ENCODE assay signal across 1 cellular context in the genomic region with DNA sequence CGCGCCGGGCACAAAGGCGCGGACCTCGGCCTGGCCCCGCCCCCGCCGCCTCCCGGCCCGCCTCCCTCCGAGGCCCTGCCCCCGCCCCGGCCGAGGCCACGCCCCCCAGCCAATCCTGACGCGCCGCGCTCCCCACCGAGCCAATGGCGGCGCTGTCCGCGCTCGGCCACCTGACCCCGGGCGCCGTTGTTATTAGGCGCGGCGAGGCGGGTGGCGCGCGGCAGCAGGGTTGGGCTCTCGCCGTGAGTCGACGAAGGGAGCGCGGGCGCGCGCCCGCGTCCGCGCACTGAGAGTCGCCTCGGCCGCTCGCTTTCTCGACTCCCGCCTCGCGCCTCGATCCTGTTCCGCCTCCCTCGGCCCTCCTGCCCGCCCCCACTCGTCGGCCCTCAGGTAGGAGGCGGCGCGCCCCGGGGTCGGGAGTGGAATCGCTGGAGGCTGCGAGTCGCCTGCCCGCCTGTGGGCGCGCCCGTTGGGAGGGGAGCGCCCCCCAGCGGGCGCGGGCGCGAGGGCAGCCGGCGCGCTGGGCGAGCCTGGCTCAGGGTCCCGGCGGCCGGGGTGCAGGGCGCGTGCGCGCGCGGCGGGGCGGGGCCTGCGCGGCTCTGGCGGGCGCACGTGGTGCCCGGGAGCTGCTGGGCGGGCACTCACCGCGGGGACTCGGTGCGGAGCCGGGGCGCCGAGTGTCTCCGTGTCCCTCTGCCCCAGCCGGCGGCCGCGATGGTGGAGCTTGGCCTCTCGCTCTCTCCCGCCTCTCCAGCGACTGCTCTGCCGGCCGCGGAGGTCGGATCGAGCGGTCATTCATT.
TF ChIP-seq lines count a peak whose summit lies in the region.

No MANE protein-coding gene starts in this region.

TF ChIP-seq in K562, 482 proteins besides CTCF, POLR2A, EP300 and RAD21 (continued from another document and continues in another):
- TF ChIP-seq THRA (IDR thresholded peaks at IDR 0.05) (no peak), PREB (CRISPR knock-in tag; IDR thresholded peaks at IDR 0.05) (no peak), SFPQ (IDR thresholded peaks at IDR 0.05; ENCODE audit: low read depth, low read length) (no peak), IFI16 (CRISPR knock-in tag; IDR thresholded peaks at IDR 0.05) (no peak), ERF (CRISPR knock-in tag; IDR thresholded peaks at IDR 0.05) (no peak), HNRNPL (IDR thresholded peaks at IDR 0.05; ENCODE audit: low read depth, low read length) (no peak), RB1 (IDR thresholded peaks at IDR 0.05; ENCODE audit: low read depth) (peak; percentile 92; the same call in 1 of the 2 replicates), SLC30A9 (CRISPR knock-in tag; IDR thresholded peaks at IDR 0.05) (no peak), EGR1 (conservative IDR thresholded peaks at IDR 0.05) (0 out of 2 replicates have a peak, but pooled peaks have one; percentile 11), THAP7 (CRISPR knock-in tag; IDR thresholded peaks at IDR 0.05) (no peak), CAMTA2 (CRISPR knock-in tag; conservative IDR thresholded peaks at IDR 0.05) (no peak), NFE2 (IDR thresholded peaks at IDR 0.05; ENCODE audit: low read depth) (no peak), RFX7 (CRISPR knock-in tag; IDR thresholded peaks at IDR 0.05) (no peak), NFXL1 (CRISPR knock-in tag; IDR thresholded peaks at IDR 0.05) (no peak), SMC3 (conservative IDR thresholded peaks at IDR 0.05; ENCODE audit: insufficient read depth, low read depth, low read length) (no peak), CCAR2 (IDR thresholded peaks at IDR 0.05; ENCODE audit: low read depth, low read length) (no peak), SAFB (IDR thresholded peaks at IDR 0.05; ENCODE audit: borderline replicate concordance, low read depth, low read length) (no peak), ZNF584 (CRISPR knock-in tag; IDR thresholded peaks at IDR 0.05; ENCODE audit: low read depth) (0 out of 2 replicates have a peak, but pooled peaks have one; percentile 32), MAZ (CRISPR knock-in tag; conservative IDR thresholded peaks at IDR 0.05 in 1 of 2, IDR thresholded peaks at IDR 0.05 in 1 of 2) (0 out of 4 replicates have a peak, but pooled peaks of 1 of the 2 experiments have one; percentile 52), HDGF (IDR thresholded peaks at IDR 0.05) (no peak), CEBPG (CRISPR knock-in tag; IDR thresholded peaks at IDR 0.05) (no peak), CEBPG (tag; conservative IDR thresholded peaks at IDR 0.05 in 1 of 2, IDR thresholded peaks at IDR 0.05 in 1 of 2) (no peak), RBM15 (IDR thresholded peaks at IDR 0.05; ENCODE audit: insufficient read depth, low read length) (no peak), DIDO1 (tag; IDR thresholded peaks at IDR 0.05; ENCODE audit: low read depth) (no peak), ZBTB26 (CRISPR knock-in tag; IDR thresholded peaks at IDR 0.05) (no peak), GABPB2 (CRISPR knock-in tag; conservative IDR thresholded peaks at IDR 0.05) (no peak), NEUROD1 (IDR thresholded peaks at IDR 0.05; ENCODE audit: borderline replicate concordance, low read depth, low read length, partially characterized antibody) (no peak), ELK3 (CRISPR knock-in tag; IDR thresholded peaks at IDR 0.05) (no peak), FOXA1 (IDR thresholded peaks at IDR 0.05; ENCODE audit: borderline replicate concordance) (no peak), NFIC (IDR thresholded peaks at IDR 0.05) (no peak), SMAD4 (CRISPR knock-in tag; conservative IDR thresholded peaks at IDR 0.05) (peak; percentile 74), ZNF140 (CRISPR knock-in tag; IDR thresholded peaks at IDR 0.05) (no peak)
- TF ChIP-seq, protein P1, sequence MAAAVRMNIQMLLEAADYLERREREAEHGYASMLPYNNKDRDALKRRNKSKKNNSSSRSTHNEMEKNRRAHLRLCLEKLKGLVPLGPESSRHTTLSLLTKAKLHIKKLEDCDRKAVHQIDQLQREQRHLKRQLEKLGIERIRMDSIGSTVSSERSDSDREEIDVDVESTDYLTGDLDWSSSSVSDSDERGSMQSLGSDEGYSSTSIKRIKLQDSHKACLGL (CRISPR knock-in tag; IDR thresholded peaks at IDR 0.05; ENCODE audit: borderline replicate concordance, poor library complexity, severe bottlenecking), result no peak
- TF ChIP-seq, protein P2, sequence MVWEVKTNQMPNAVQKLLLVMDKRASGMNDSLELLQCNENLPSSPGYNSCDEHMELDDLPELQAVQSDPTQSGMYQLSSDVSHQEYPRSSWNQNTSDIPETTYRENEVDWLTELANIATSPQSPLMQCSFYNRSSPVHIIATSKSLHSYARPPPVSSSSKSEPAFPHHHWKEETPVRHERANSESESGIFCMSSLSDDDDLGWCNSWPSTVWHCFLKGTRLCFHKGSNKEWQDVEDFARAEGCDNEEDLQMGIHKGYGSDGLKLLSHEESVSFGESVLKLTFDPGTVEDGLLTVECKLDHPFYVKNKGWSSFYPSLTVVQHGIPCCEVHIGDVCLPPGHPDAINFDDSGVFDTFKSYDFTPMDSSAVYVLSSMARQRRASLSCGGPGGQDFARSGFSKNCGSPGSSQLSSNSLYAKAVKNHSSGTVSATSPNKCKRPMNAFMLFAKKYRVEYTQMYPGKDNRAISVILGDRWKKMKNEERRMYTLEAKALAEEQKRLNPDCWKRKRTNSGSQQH (CRISPR knock-in tag; IDR thresholded peaks at IDR 0.05), result no peak
- TF ChIP-seq, protein P3, sequence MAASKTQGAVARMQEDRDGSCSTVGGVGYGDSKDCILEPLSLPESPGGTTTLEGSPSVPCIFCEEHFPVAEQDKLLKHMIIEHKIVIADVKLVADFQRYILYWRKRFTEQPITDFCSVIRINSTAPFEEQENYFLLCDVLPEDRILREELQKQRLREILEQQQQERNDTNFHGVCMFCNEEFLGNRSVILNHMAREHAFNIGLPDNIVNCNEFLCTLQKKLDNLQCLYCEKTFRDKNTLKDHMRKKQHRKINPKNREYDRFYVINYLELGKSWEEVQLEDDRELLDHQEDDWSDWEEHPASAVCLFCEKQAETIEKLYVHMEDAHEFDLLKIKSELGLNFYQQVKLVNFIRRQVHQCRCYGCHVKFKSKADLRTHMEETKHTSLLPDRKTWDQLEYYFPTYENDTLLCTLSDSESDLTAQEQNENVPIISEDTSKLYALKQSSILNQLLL (CRISPR knock-in tag; IDR thresholded peaks at IDR 0.05; ENCODE audit: borderline replicate concordance), result no peak
- TF ChIP-seq, protein P4, sequence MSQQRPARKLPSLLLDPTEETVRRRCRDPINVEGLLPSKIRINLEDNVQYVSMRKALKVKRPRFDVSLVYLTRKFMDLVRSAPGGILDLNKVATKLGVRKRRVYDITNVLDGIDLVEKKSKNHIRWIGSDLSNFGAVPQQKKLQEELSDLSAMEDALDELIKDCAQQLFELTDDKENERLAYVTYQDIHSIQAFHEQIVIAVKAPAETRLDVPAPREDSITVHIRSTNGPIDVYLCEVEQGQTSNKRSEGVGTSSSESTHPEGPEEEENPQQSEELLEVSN (IDR thresholded peaks at IDR 0.05; ENCODE audit: borderline replicate concordance in 1 of 2, extremely low read depth in 1 of 2, insufficient read depth in 1 of 2, insufficient read length in 1 of 2, low read depth in 1 of 2, low read length in 1 of 2, poor library complexity in 1 of 2, severe bottlenecking in 1 of 2), result peak; percentile 87 to 93
- TF ChIP-seq, protein P5, sequence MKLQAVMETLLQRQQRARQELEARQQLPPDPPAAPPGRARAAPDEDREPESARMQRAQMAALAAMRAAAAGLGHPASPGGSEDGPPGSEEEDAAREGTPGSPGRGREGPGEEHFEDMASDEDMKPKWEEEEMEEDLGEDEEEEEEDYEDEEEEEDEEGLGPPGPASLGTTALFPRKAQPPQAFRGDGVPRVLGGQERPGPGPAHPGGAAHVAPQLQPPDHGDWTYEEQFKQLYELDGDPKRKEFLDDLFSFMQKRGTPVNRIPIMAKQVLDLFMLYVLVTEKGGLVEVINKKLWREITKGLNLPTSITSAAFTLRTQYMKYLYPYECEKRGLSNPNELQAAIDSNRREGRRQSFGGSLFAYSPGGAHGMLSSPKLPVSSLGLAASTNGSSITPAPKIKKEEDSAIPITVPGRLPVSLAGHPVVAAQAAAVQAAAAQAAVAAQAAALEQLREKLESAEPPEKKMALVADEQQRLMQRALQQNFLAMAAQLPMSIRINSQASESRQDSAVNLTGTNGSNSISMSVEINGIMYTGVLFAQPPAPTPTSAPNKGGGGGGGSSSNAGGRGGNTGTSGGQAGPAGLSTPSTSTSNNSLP (IDR thresholded peaks at IDR 0.05; ENCODE audit: borderline replicate concordance, low read depth, low read length), result no peak
- TF ChIP-seq, protein P6, sequence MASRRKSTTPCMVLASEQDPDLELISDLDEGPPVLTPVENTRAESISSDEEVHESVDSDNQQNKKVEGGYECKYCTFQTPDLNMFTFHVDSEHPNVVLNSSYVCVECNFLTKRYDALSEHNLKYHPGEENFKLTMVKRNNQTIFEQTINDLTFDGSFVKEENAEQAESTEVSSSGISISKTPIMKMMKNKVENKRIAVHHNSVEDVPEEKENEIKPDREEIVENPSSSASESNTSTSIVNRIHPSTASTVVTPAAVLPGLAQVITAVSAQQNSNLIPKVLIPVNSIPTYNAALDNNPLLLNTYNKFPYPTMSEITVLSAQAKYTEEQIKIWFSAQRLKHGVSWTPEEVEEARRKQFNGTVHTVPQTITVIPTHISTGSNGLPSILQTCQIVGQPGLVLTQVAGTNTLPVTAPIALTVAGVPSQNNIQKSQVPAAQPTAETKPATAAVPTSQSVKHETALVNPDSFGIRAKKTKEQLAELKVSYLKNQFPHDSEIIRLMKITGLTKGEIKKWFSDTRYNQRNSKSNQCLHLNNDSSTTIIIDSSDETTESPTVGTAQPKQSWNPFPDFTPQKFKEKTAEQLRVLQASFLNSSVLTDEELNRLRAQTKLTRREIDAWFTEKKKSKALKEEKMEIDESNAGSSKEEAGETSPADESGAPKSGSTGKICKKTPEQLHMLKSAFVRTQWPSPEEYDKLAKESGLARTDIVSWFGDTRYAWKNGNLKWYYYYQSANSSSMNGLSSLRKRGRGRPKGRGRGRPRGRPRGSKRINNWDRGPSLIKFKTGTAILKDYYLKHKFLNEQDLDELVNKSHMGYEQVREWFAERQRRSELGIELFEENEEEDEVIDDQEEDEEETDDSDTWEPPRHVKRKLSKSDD (conservative IDR thresholded peaks at IDR 0.05; ENCODE audit: low read length), result no peak
- TF ChIP-seq, protein P7, sequence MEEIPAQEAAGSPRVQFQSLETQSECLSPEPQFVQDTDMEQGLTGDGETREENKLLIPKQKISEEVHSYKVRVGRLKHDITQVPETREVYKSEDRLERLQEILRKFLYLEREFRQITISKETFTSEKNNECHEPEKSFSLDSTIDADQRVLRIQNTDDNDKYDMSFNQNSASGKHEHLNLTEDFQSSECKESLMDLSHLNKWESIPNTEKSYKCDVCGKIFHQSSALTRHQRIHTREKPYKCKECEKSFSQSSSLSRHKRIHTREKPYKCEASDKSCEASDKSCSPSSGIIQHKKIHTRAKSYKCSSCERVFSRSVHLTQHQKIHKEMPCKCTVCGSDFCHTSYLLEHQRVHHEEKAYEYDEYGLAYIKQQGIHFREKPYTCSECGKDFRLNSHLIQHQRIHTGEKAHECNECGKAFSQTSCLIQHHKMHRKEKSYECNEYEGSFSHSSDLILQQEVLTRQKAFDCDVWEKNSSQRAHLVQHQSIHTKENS (CRISPR knock-in tag; IDR thresholded peaks at IDR 0.05), result no peak
